9 cellular contexts compared by ENCODE assay signal in the genomic region with DNA sequence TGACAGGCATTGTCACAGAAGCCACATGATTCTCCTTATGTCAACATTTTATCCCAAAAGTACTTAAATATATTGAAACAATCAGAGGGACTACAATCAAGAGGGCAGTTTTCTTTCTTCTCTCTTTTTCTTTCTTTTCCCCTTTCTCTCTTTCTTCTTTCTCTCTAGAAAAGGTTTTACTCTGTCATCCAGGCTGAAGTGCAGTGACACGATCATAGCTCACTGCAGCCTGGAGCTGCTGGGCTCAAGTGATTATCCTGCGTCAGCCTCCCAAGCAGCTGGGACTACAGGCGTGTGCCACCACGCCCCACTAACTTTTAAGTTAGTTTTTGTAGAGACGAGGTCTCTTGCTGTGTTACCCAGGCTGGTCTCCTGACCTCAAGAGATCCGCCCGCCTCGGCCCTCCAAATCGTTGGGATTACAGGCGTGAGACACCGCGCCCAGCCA. TPM values are rescaled to one million over a fixed set of nuclear protein-coding genes. Genes with fewer than 3 reads are reported as not detected.
DNase-seq lines count a peak whose midpoint lies in the region; ATAC-seq, FAIRE-seq and TF ChIP-seq lines count a peak whose summit lies in the region.
"Had no signal": no experiment of that assay in that cellular context is flagged by ENCODE, and none has a peak within 500 bp of the region (broad histone marks: within the 10 kb centered on the region; RNA-seq: fewer than 3 reads in every experiment).

No MANE protein-coding gene starts in this region.

- peaks cover 16% of the 10 kb centered on the region for H3K27me3 ChIP-seq in CD4-positive, CD25-positive, alpha-beta regulatory T cell (ENCODE audit: control insufficient read depth, insufficient read depth, low read length)
- H3K27me3 ChIP-seq in OCI-LY1 (ENCODE audit: insufficient read depth, low read length) (no peaks in the 10 kb centered on the region), H1 (replicated peaks in 1 of 4; ENCODE audit: control insufficient read depth in 3 of 4, extremely low read depth in 1 of 4, insufficient read depth in 3 of 4, low read length in 3 of 4) (peaks cover 0 to 15% (median 10%) of the 10 kb centered on the region in 4 experiments; a peak in 5 of 7 replicates), neural cell (ENCODE audit: insufficient read depth, low read depth, low read length) (peaks cover 31% of the 10 kb centered on the region)

- H3K4me1 ChIP-seq in CD4-positive, CD25-positive, alpha-beta regulatory T cell (ENCODE audit: control insufficient read depth, insufficient read depth, low read length, poor library complexity, severe bottlenecking), result peaks cover 29% of the 10 kb centered on the region
- H3K4me1 ChIP-seq in OCI-LY1 (ENCODE audit: insufficient read depth, low read length, severe bottlenecking), result peaks cover 44% of the 10 kb centered on the region
- peaks cover 0 to 5% (median 2%) of the 10 kb centered on the region in 4 experiments; a peak in 3 of 7 replicates for H3K4me1 ChIP-seq in H1 (replicated peaks in 1 of 4; ENCODE audit: control insufficient read depth in 3 of 4, insufficient read depth in 4 of 4, low read length in 3 of 4)

- no peak overlapping the region for H4K91ac ChIP-seq in H1 (replicated peaks; ENCODE audit: insufficient read length, low read length)

- H2AFZ ChIP-seq in OCI-LY1 (ENCODE audit: low read length) (no peak overlapping the region), H1 (ENCODE audit: low read length) (0 out of 2 replicates have a peak overlapping the region, but pooled peaks have one; percentile 95), neural cell (ENCODE audit: low read depth, low read length) (no peak overlapping the region)

- H3K9ac ChIP-seq in OCI-LY1 (ENCODE audit: low read length) (peak overlapping the region; percentile 74; the same call in 1 of the 2 replicates), H1 (replicated peaks in 1 of 4; ENCODE audit: extremely low read depth in 1 of 4, low read depth in 3 of 4, low read length in 3 of 4) (no peak overlapping the region), neural cell (ENCODE audit: low read length) (no peak overlapping the region)

- no peak overlapping the region for H2BK12ac ChIP-seq in H1 (ENCODE audit: low read depth, low read length)

- H2BK20ac ChIP-seq in H1 (ENCODE audit: low read length), result no peak overlapping the region

- H3K9me3 ChIP-seq in CD4-positive, CD25-positive, alpha-beta regulatory T cell (ENCODE audit: control insufficient read depth in 2 of 2, low read length in 2 of 2), result no peaks in the 10 kb centered on the region
- no peaks in the 10 kb centered on the region for H3K9me3 ChIP-seq in OCI-LY1 (ENCODE audit: low read length)
- no peaks in the 10 kb centered on the region for H3K9me3 ChIP-seq in H1 (ENCODE audit: insufficient read depth in 2 of 2, low read depth in 1 of 2, low read length in 1 of 2)
- no peaks in the 10 kb centered on the region for H3K9me3 ChIP-seq in neural cell (ENCODE audit: low read length)

- no peak overlapping the region for H3K14ac ChIP-seq in H1 (ENCODE audit: insufficient read length)

- H3K56ac ChIP-seq in H1 (replicated peaks; ENCODE audit: insufficient read length, low read depth, low read length), result no peak overlapping the region

- H3K36me3 ChIP-seq in CD4-positive, CD25-positive, alpha-beta regulatory T cell (ENCODE audit: control insufficient read depth, insufficient read depth, low read length), result no peaks in the 10 kb centered on the region
- peaks cover 23% of the 10 kb centered on the region for H3K36me3 ChIP-seq in OCI-LY1 (ENCODE audit: insufficient read depth, low read length)
- H3K36me3 ChIP-seq in H1 (ENCODE audit: control insufficient read depth in 2 of 4, insufficient read depth in 4 of 4, low read length in 3 of 4), result no peaks in the 10 kb centered on the region; a peak in 2 of 8 replicates
- no peaks in the 10 kb centered on the region for H3K36me3 ChIP-seq in neural cell (ENCODE audit: insufficient read depth, low read length)

- no peaks in the 10 kb centered on the region for H3K36me3 Mint-ChIP-seq in CD4-positive, CD25-positive, alpha-beta regulatory T cell

- H3K27ac ChIP-seq in CD4-positive, CD25-positive, alpha-beta regulatory T cell (ENCODE audit: insufficient read depth, low read length, poor library complexity, severe bottlenecking), result no peak overlapping the region
- H3K27ac ChIP-seq in OCI-LY1 (ENCODE audit: low read depth, low read length, poor library complexity, severe bottlenecking) (peak overlapping the region; percentile 26), H1 (ENCODE audit: low read depth, low read length) (no peak overlapping the region), neural cell (ENCODE audit: low read length) (no peak overlapping the region)

- H3K23me2 ChIP-seq in H1 (ENCODE audit: low read depth, low read length), result peaks cover 12% of the 10 kb centered on the region

- H3K9me2 ChIP-seq in OCI-LY1 (ENCODE audit: low read depth, low read length), result no peaks in the 10 kb centered on the region
- no peaks in the 10 kb centered on the region for H3K9me2 ChIP-seq in neural cell (ENCODE audit: insufficient read depth, low read length)

- peaks cover 17 to 37% (median 19%) of the 10 kb centered on the region in 4 donors for H3K4me1 Mint-ChIP-seq in CD4-positive, CD25-positive, alpha-beta regulatory T cell

- peak overlapping the region; percentile 60 for H3K4me2 ChIP-seq in OCI-LY1 (ENCODE audit: low read length)
- peak overlapping the region; percentile 93 to 95; a peak in 3 of 4 replicates for H3K4me2 ChIP-seq in H1 (ENCODE audit: insufficient read depth in 1 of 2, low read depth in 2 of 2, low read length in 2 of 2)
- H3K4me2 ChIP-seq in neural cell (ENCODE audit: low read length), result no peak overlapping the region

- TF ChIP-seq RAD21 in H1 (IDR thresholded peaks at IDR 0.05 in 1 of 2, conservative IDR thresholded peaks at IDR 0.05 in 1 of 2; ENCODE audit: low read depth in 2 of 2, low read length in 2 of 2) (no peak), neural cell (conservative IDR thresholded peaks at IDR 0.05) (no peak)

- FAIRE-seq in H1 (lab: Jason Lieb, UNC), result no peak

- H4K8ac ChIP-seq in H1 (ENCODE audit: extremely low read depth, insufficient read depth, low read length), result no peak overlapping the region

- no peak overlapping the region for H3K4ac ChIP-seq in H1 (replicated peaks; ENCODE audit: insufficient read length, low read depth, low read length)

- no peak overlapping the region for H2AK5ac ChIP-seq in H1 (ENCODE audit: low read depth, low read length)

- POLR2A ChIA-PET in H1 (lab: Charles Lee; ENCODE audit: partially characterized antibody), result interaction anchor here (0.8 to 1.2 kb wide), 5 partner anchors 9 to 23 kb away, joined by 3 to 4 read pairs (median 3); no protein-coding TSS in a partner anchor

- no peak overlapping the region for H4K5ac ChIP-seq in H1 (ENCODE audit: insufficient read length, low read depth, low read length)

- no peak overlapping the region for H2BK120ac ChIP-seq in H1 (replicated peaks; ENCODE audit: low read depth, low read length)

- H3K79me2 ChIP-seq in OCI-LY1 (ENCODE audit: insufficient read depth, low read length) (peaks cover 35% of the 10 kb centered on the region), H1 (ENCODE audit: control insufficient read depth in 1 of 2, insufficient read depth in 2 of 2, low read length in 2 of 2) (peaks cover 4 to 32% of the 10 kb centered on the region in 2 experiments; a peak in 3 of 4 replicates), neural cell (replicated peaks; ENCODE audit: insufficient read depth, low read length) (peaks cover 24% of the 10 kb centered on the region)

- no peak overlapping the region for H2BK5ac ChIP-seq in H1 (ENCODE audit: low read depth, low read length)

- H3K9me3 Mint-ChIP-seq in CD4-positive, CD25-positive, alpha-beta regulatory T cell, result peaks cover 0 to 2% (median 0%) of the 10 kb centered on the region in 7 donors

- DNase-seq in CD4-positive, CD25-positive, alpha-beta regulatory T cell, result no peak
- DNase-seq in H1 (ENCODE audit: low read depth in 1 of 2, low spot score in 2 of 2), result no peak
- DNase-seq in T1000 (lab: John Stamatoyannopoulos, UW), result no peak
- DNase-seq in ureter (ENCODE audit: low spot score), result no peak
- DNase-seq in NCI-H510A (lab: John Stamatoyannopoulos, UW), result no peak
- DNase-seq: cerebellar nuclear complex had no signal

- no peak for ATAC-seq in CD4-positive, CD25-positive, alpha-beta regulatory T cell (ENCODE audit: low read depth in 2 of 2)
- ATAC-seq in HG03342 (IDR thresholded peaks at IDR 0.05; ENCODE audit: unreplicated experiment), result no peak

- TF ChIP-seq EP300 in H1 (IDR thresholded peaks at IDR 0.05; ENCODE audit: borderline replicate concordance in 1 of 2, low read depth in 2 of 2, low read length in 2 of 2), result no peak
- TF ChIP-seq EP300 in neural cell (conservative IDR thresholded peaks at IDR 0.05; ENCODE audit: poor library complexity, severe bottlenecking), result no peak

- no peak overlapping the region for H3K18ac ChIP-seq in H1 (ENCODE audit: extremely low read depth, low read length)

- peak overlapping the region in 2 of 3 donors; percentile 37 to 82 for H3K27ac Mint-ChIP-seq in CD4-positive, CD25-positive, alpha-beta regulatory T cell

- H3F3A ChIP-seq in OCI-LY1 (ENCODE audit: insufficient read depth, low read length) (no peaks in the 10 kb centered on the region), neural cell (ENCODE audit: insufficient read depth, low read length, poor library complexity, severe bottlenecking) (no peaks in the 10 kb centered on the region)

- H3K4me3 ChIP-seq in CD4-positive, CD25-positive, alpha-beta regulatory T cell (ENCODE audit: low read depth, low read length), result peak overlapping the region; percentile 69
- H3K4me3 ChIP-seq in OCI-LY1 (ENCODE audit: low read depth, low read length, poor library complexity, severe bottlenecking), result peak overlapping the region; percentile 100
- peak overlapping the region in 2 of 4 experiments; percentile 86 to 96; a peak in 5 of 8 replicates for H3K4me3 ChIP-seq in H1 (ENCODE audit: extremely low read depth in 1 of 4, insufficient read depth in 2 of 4, low read depth in 3 of 4, low read length in 4 of 4)
- peak overlapping the region; percentile 79 for H3K4me3 ChIP-seq in neural cell (ENCODE audit: low read length)

- no peak overlapping the region for H2BK15ac ChIP-seq in H1 (ENCODE audit: low read length)

- H3K23ac ChIP-seq in H1 (ENCODE audit: insufficient read length), result no peak overlapping the region

- no peaks in the 10 kb centered on the region for H3K79me1 ChIP-seq in H1 (ENCODE audit: low read depth, low read length)

- CTCF ChIA-PET in H1 (lab: Charles Lee; ENCODE audit: partially characterized antibody), result interaction anchor here (1.2 kb wide), 1 partner anchor 17 kb away, joined by 3 read pairs; no protein-coding TSS in a partner anchor

- no peaks in the 10 kb centered on the region; the same call in 1 of the 2 replicates for H4K20me1 ChIP-seq in OCI-LY1 (ENCODE audit: insufficient read depth, low read length)
- peaks cover 0 to 3% of the 10 kb centered on the region in 2 experiments for H4K20me1 ChIP-seq in H1 (replicated peaks in 1 of 2; ENCODE audit: control insufficient read depth in 1 of 2, insufficient read depth in 2 of 2, low read length in 2 of 2)
- no peaks in the 10 kb centered on the region for H4K20me1 ChIP-seq in neural cell (ENCODE audit: insufficient read depth)

- TF ChIP-seq POLR2A in H1 (IDR thresholded peaks at IDR 0.05; ENCODE audit: control extremely low read depth in 1 of 2, low read depth in 2 of 2, low read length in 2 of 2), result no peak

- TF ChIP-seq CTCF in OCI-LY1 (IDR thresholded peaks at IDR 0.05; ENCODE audit: low read length) (no peak), H1 (IDR thresholded peaks at IDR 0.05; ENCODE audit: control extremely low read depth in 1 of 3, insufficient read depth in 1 of 3, low read depth in 1 of 3, low read length in 3 of 3) (no peak), neural cell (IDR thresholded peaks at IDR 0.05; ENCODE audit: poor library complexity, severe bottlenecking) (no peak)

- H3K4me3 Mint-ChIP-seq in CD4-positive, CD25-positive, alpha-beta regulatory T cell, result peak overlapping the region; percentile 88 to 91 (median 90)

- H3K27me3 Mint-ChIP-seq in CD4-positive, CD25-positive, alpha-beta regulatory T cell, result peaks cover 55% of the 10 kb centered on the region

- 87% methylated on average over 12 of the region's 12 CpGs; no CpG with 5 or more reads in 1 of the 2 experiments for WGBS in H1 (ENCODE audit: extremely low coverage in 1 of 2, insufficient coverage in 1 of 2, insufficient read length in 1 of 2, insufficient replicate concordance in 2 of 2, low coverage in 1 of 2, low lambda C conversion rate in 2 of 2, missing lambda C conversion rate in 1 of 2), 2 experiments

RNA-seq across cellular contexts. Expression of gene PRKD3, which starts 1.0 kb away (rescaled TPM):
- total RNA-seq in CD4-positive, CD25-positive, alpha-beta regulatory T cell, result 19.7 TPM
- polyA plus RNA-seq in CD4-positive, CD25-positive, alpha-beta regulatory T cell, result 10 to 100 TPM in 2 of 4 donors, 1 to 10 TPM in 2; 5.3 to 16.9 (median 12.2) TPM
- 55.2 and 63.3 TPM in 2 replicates for total RNA-seq in H1 (2021; fragmentation: NEBNext Ultra II Directional; extraction: Animal tissue kit (Norgen Biotek cat#: 25700))
- polyA plus RNA-seq in H1 (2011; rRNA removed), result 10.0 and 12.0 TPM in 2 replicates
- polyA plus RNA-seq in H1 (2011; cell fraction: cytosol; rRNA removed), result 19.0 TPM
- polyA plus RNA-seq in H1 (2011; cell fraction: nucleus; rRNA removed), result 17.9 TPM
- polyA plus RNA-seq in H1 (2012, experiment 1 of 2), result 15.6 to 30.7 TPM (median 21.9 TPM) in 4 replicates
- polyA plus RNA-seq in H1 (2012, experiment 2 of 2), result 2.3 TPM
- 20.4 TPM for polyA plus RNA-seq in H1 (2013, experiment 1 of 2)
- 21.2 TPM for polyA plus RNA-seq in H1 (2013, experiment 2 of 2)
- 45.2 and 66.6 TPM in 2 replicates for polyA minus RNA-seq in H1 (2011; rRNA and poly(A)+ RNA removed)
- polyA minus RNA-seq in H1 (2011; cell fraction: cytosol; rRNA and poly(A)+ RNA removed), result 30.8 TPM
- 93.0 TPM for polyA minus RNA-seq in H1 (2011; cell fraction: nucleus; rRNA and poly(A)+ RNA removed)
- polyA plus RNA-seq in neural cell, result 2.2 and 5.9 TPM in 2 replicates
- 8.5 and 9.0 TPM in 2 replicates for polyA minus RNA-seq in neural cell
- total RNA-seq in ureter, result 43.3 TPM

RNA-seq across cellular contexts. Expression of gene QPCT, which starts 18.8 kb away (rescaled TPM):
- not detected for total RNA-seq in CD4-positive, CD25-positive, alpha-beta regulatory T cell
- under 1 TPM in 2 of 4 donors, not detected in 2; 0.30 to 0.39 TPM for polyA plus RNA-seq in CD4-positive, CD25-positive, alpha-beta regulatory T cell
- total RNA-seq in H1 (2021; fragmentation: NEBNext Ultra II Directional; extraction: Animal tissue kit (Norgen Biotek cat#: 25700)), result 3.9 and 4.0 TPM in 2 replicates
- polyA plus RNA-seq in H1 (2011; rRNA removed) (4.3 TPM in 2 replicates), neural cell (2.3 TPM in 1 of 2 replicates, not detected in the other)
- polyA plus RNA-seq in H1 (2011; cell fraction: cytosol; rRNA removed), result 4.5 TPM
- 7.4 TPM for polyA plus RNA-seq in H1 (2011; cell fraction: nucleus; rRNA removed)
- 2.5 to 4.9 TPM (median 3.5 TPM) in 4 replicates for polyA plus RNA-seq in H1 (2012, experiment 1 of 2)
- polyA plus RNA-seq in H1 (2012, experiment 2 of 2), result 0.49 TPM
- 7.3 TPM for polyA plus RNA-seq in H1 (2013, experiment 1 of 2)
- polyA plus RNA-seq in H1 (2013, experiment 2 of 2), result 9.2 TPM
- 9.7 and 12.7 TPM in 2 replicates for polyA minus RNA-seq in H1 (2011; rRNA and poly(A)+ RNA removed)
- 2.0 TPM for polyA minus RNA-seq in H1 (2011; cell fraction: cytosol; rRNA and poly(A)+ RNA removed)
- 1.5 TPM for polyA minus RNA-seq in H1 (2011; cell fraction: nucleus; rRNA and poly(A)+ RNA removed)
- 0.69 TPM in 1 of 2 replicates, not detected in the other for polyA minus RNA-seq in neural cell
- total RNA-seq in ureter, result 23.6 TPM
